8 cellular contexts compared by ENCODE assay signal in genomic region chr17:732788-733720, GRCh38. TPM values are rescaled to one million over a fixed set of nuclear protein-coding genes. Genes with fewer than 3 reads are reported as not detected.
DNase-seq lines count a peak whose midpoint lies in the region; ATAC-seq, FAIRE-seq and TF ChIP-seq lines count a peak whose summit lies in the region.
"Had no signal": no experiment of that assay in that cellular context is flagged by ENCODE, and none has a peak within 500 bp of the region (broad histone marks: within the 10 kb centered on the region; RNA-seq: fewer than 3 reads in every experiment).

No MANE protein-coding gene starts in this region.

- DNase-seq in RWPE1 (ENCODE audit: low spot score) (no peak), K562 (ENCODE audit: extremely low read depth in 1 of 4, low spot score in 3 of 4) (peak in 2 of 4 experiments; percentile 34 to 40), immature natural killer cell (no peak), NCI-H1694 (lab: John Stamatoyannopoulos, UW) (no peak)

- H3K9me3 ChIP-seq in K562 (replicated peaks; ENCODE audit: control insufficient read depth, insufficient read depth, low read depth, low read length): no peaks in the 10 kb centered on the region
- no peaks in the 10 kb centered on the region for H3K9me3 ChIP-seq in skeletal muscle satellite cell (replicated peaks; ENCODE audit: low read length)

- BruUV-seq in K562 (replicated peaks; lab: Mats Ljungman, UMichigan): no TSS peak

- H3K9me3 Mint-ChIP-seq in immature natural killer cell: no peaks in the 10 kb centered on the region

- peaks cover 0 to 5% (median 2%) of the 10 kb centered on the region in 3 donors for H3K27me3 Mint-ChIP-seq in immature natural killer cell (ENCODE audit: low read depth in 3 of 3)

- H3K27ac Mint-ChIP-seq in immature natural killer cell: peak overlapping the region in 2 of 6 donors; percentile 11 to 16

- H3K4me3 ChIP-seq in K562 (peak overlapping the region; percentile 58), skeletal muscle satellite cell (ENCODE audit: low read length) (peak overlapping the region; percentile 85)

- FAIRE-seq in K562 (lab: Jason Lieb, UNC): peak; percentile 26
- FAIRE-seq: endometrium had no signal

- H3K36me3 ChIP-seq in K562 (ENCODE audit: control insufficient read depth, insufficient read depth, low read length) (peaks cover 26% of the 10 kb centered on the region; the same call in 2 of the 3 replicates), skeletal muscle satellite cell (ENCODE audit: insufficient read depth, low read length) (peaks cover 27% of the 10 kb centered on the region)

- no peaks in the 10 kb centered on the region for H4K20me1 ChIP-seq in K562 (replicated peaks; ENCODE audit: control insufficient read depth, insufficient read depth, low read length)

- WGBS in K562 (ENCODE audit: insufficient coverage, low coverage, missing lambda C conversion rate): 9% methylated on average over 21 of the region's 72 CpGs

- H3K4me1 Mint-ChIP-seq in immature natural killer cell: peaks cover 17% of the 10 kb centered on the region in 2 donors

- H3K4me2 ChIP-seq in K562 (ENCODE audit: insufficient read depth, low read length): peak overlapping the region; percentile 85
- H3K4me2 ChIP-seq in skeletal muscle satellite cell (ENCODE audit: low read length): peak overlapping the region; percentile 98

- TF ChIP-seq CTCF in RWPE1 (conservative IDR thresholded peaks at IDR 0.05; ENCODE audit: low read depth): no peak
- TF ChIP-seq CTCF in K562 (IDR thresholded peaks at IDR 0.05 in 2 of 3, conservative IDR thresholded peaks at IDR 0.05 in 1 of 3; ENCODE audit: insufficient read depth in 2 of 3, low read depth in 1 of 3, low read length in 3 of 3): no peak

- no peak for TF ChIP-seq EP300 in K562 (IDR thresholded peaks at IDR 0.05; ENCODE audit: low read length)

- H3K79me2 ChIP-seq in K562 (ENCODE audit: control insufficient read depth, insufficient read depth, low read length): peaks cover 12% of the 10 kb centered on the region; the same call in 2 of the 3 replicates

- POLR2A ChIA-PET in RWPE1 (lab: Yijun Ruan, JAX; ENCODE audit: low non-redundant PET): no interaction called here
- POLR2A ChIA-PET in K562 (lab: Yijun Ruan, JAX): interaction anchor here (0.7 to 1.0 kb wide), 2 partner anchors 9 to 14 kb away, joined by 3 read pairs; no protein-coding TSS in a partner anchor

- in situ Hi-C loops in K562 (cut with MboI): no loop called here

- peak; percentile 21 for TF ChIP-seq POLR2A in GM18505 (IDR thresholded peaks at IDR 0.05; ENCODE audit: borderline replicate concordance, extremely low read depth, insufficient read depth, insufficient read length)
- TF ChIP-seq POLR2A in K562 (conservative IDR thresholded peaks at IDR 0.05): 0 out of 2 replicates have a peak, but pooled peaks have one; percentile 15

- no peaks in the 10 kb centered on the region for H3K36me3 Mint-ChIP-seq in immature natural killer cell

- H3K9ac ChIP-seq in K562 (ENCODE audit: insufficient read depth in 1 of 2, low read depth in 2 of 2, low read length in 2 of 2) (peak overlapping the region; percentile 69 to 91), skeletal muscle satellite cell (ENCODE audit: low read depth, low read length) (peak overlapping the region; percentile 91)

- no peak for TF ChIP-seq RAD21 in K562 (CRISPR knock-in tag; conservative IDR thresholded peaks at IDR 0.05 in 1 of 2, IDR thresholded peaks at IDR 0.05 in 1 of 2)

- peak overlapping the region; percentile 62 for H2AFZ ChIP-seq in K562 (ENCODE audit: low read depth, low read length)

- CTCF ChIA-PET in RWPE1 (lab: Yijun Ruan, JAX): interaction anchor here (0.5 kb wide), 1 partner anchor 320 kb away, joined by 4 read pairs; no protein-coding TSS in a partner anchor
- CTCF ChIA-PET in K562 (lab: Yijun Ruan, JAX; ENCODE audit: low intra/inter-chr PET ratio): no interaction called here

- peaks cover 7 to 17% of the 10 kb centered on the region in 2 experiments; a peak in 4 of 5 replicates for H3K4me1 ChIP-seq in K562 (replicated peaks in 1 of 2; ENCODE audit: control insufficient read depth in 2 of 2, insufficient read depth in 2 of 2, low read length in 2 of 2)
- peaks cover 7% of the 10 kb centered on the region for H3K4me1 ChIP-seq in skeletal muscle satellite cell (ENCODE audit: control insufficient read depth, insufficient read depth, low read length)

- ATAC-seq in GM18505 (IDR thresholded peaks at IDR 0.05; ENCODE audit: unreplicated experiment) (peak; percentile 38), HG02885 (IDR thresholded peaks at IDR 0.05; ENCODE audit: poor library complexity, unreplicated experiment) (peak; percentile 44), K562 (peak; percentile 80)

- no peaks in the 10 kb centered on the region for H3K9me1 ChIP-seq in K562 (ENCODE audit: control insufficient read depth, insufficient read depth, low read length)

- H3K4me3 Mint-ChIP-seq in immature natural killer cell: peak overlapping the region; percentile 75 to 82 (median 77)

- peak overlapping the region; percentile 94 for H3K27ac ChIP-seq in RWPE1
- H3K27ac ChIP-seq in K562 (ENCODE audit: extremely low read depth, low read depth, low read length): peak overlapping the region; percentile 74

- H3K27me3 ChIP-seq in K562 (ENCODE audit: control insufficient read depth in 2 of 2, insufficient read depth in 2 of 2, low read length in 2 of 2) (no peaks in the 10 kb centered on the region), skeletal muscle satellite cell (ENCODE audit: control insufficient read depth, insufficient read depth, low read length) (no peaks in the 10 kb centered on the region)

- intact Hi-C loops in K562 (cut with micrococcal nuclease): no loop called here

RNA-seq across cellular contexts. Expression of gene TLCD3A, which starts 0.7 kb away (rescaled TPM):
- total RNA-seq in K562 (2011; cell fraction: chromatin; rRNA removed; ENCODE audit: low replicate concordance): 11.0 and 24.6 TPM in 2 replicates
- total RNA-seq in K562 (2011; cell fraction: nucleolus; rRNA removed): 20.4 and 25.5 TPM in 2 replicates
- total RNA-seq in K562 (2011; cell fraction: nucleoplasm; rRNA removed): 20.2 and 23.2 TPM in 2 replicates
- 7.9 and 10.8 TPM in 2 replicates for total RNA-seq in K562 (2014; rRNA removed)
- total RNA-seq in K562 (2014; rRNA removed; fragmentation: Illumina TruSeq; extraction: Trizol): 5.6 and 6.5 TPM in 2 replicates
- total RNA-seq in K562 (2015; rRNA removed; fragmentation: Illumina TruSeq; extraction: Trizol): 6.9 and 7.1 TPM in 2 replicates
- total RNA-seq in K562 (2021): 8.7 and 9.3 TPM in 2 replicates
- polyA plus RNA-seq in K562 (2011; rRNA removed): 11.9 and 13.5 TPM in 2 replicates
- polyA plus RNA-seq in K562 (2011; cell fraction: cytosol; rRNA removed): 16.7 and 24.3 TPM in 2 replicates
- polyA plus RNA-seq in K562 (2011; cell fraction: nucleus; rRNA removed): 8.0 and 11.5 TPM in 2 replicates
- polyA plus RNA-seq in K562 (2012): 9.3 and 10.4 TPM in 2 replicates
- 8.2 and 9.4 TPM in 2 replicates for polyA plus RNA-seq in K562 (2014; fragmentation: Illumina TruSeq; extraction: Trizol)
- 1 to 10 TPM; 1.3 to 1.7 TPM for polyA plus RNA-seq in K562 (2014; fragmentation: Nextera tagmentation; extraction: Ambion mirVana)
- 7.3 and 9.4 TPM in 2 replicates for polyA plus RNA-seq in K562 (2014; rRNA removed)
- 12.4 and 20.2 TPM in 2 replicates for polyA minus RNA-seq in K562 (2011; rRNA and poly(A)+ RNA removed)
- polyA minus RNA-seq in K562 (2011; cell fraction: cytosol; rRNA and poly(A)+ RNA removed): 10.1 and 10.3 TPM in 2 replicates
- 4.4 and 5.2 TPM in 2 replicates for polyA minus RNA-seq in K562 (2011; cell fraction: nucleus; rRNA and poly(A)+ RNA removed)
- 1 to 10 TPM in 1 of 3 donors, under 1 TPM in 1, not detected in 1; 0.92 to 1.4 TPM for polyA plus RNA-seq in immature natural killer cell
- 30.9 and 36.0 TPM in 2 replicates for total RNA-seq in skeletal muscle satellite cell (2012; rRNA removed)

RNA-seq across cellular contexts. Expression of gene VPS53, which starts 18.4 kb away (rescaled TPM):
- total RNA-seq in K562 (2011; cell fraction: chromatin; rRNA removed; ENCODE audit: low replicate concordance): 76.4 and 103 TPM in 2 replicates
- total RNA-seq in K562 (2011; cell fraction: nucleolus; rRNA removed): 32.6 and 35.0 TPM in 2 replicates
- 47.7 and 52.4 TPM in 2 replicates for total RNA-seq in K562 (2011; cell fraction: nucleoplasm; rRNA removed)
- total RNA-seq in K562 (2014; rRNA removed) (4.9 and 9.1 TPM in 2 replicates), K562 (2014; rRNA removed; fragmentation: Illumina TruSeq; extraction: Trizol) (6.9 and 7.1 TPM in 2 replicates), K562 (2015; rRNA removed; fragmentation: Illumina TruSeq; extraction: Trizol) (8.1 and 8.3 TPM in 2 replicates), K562 (2021) (27.5 and 29.1 TPM in 2 replicates)
- polyA plus RNA-seq in K562 (2011; rRNA removed) (9.9 and 12.4 TPM in 2 replicates), K562 (2014; fragmentation: Illumina TruSeq; extraction: Trizol) (8.3 and 8.8 TPM in 2 replicates), K562 (2014; fragmentation: Nextera tagmentation; extraction: Ambion mirVana) (1 to 10 TPM in 1 of 2 experiments, under 1 TPM in 1; 0.90 to 1.3 TPM), K562 (2014; rRNA removed) (6.0 and 8.2 TPM in 2 replicates), immature natural killer cell (10 to 100 TPM in 1 of 3 donors, 1 to 10 TPM in 2; 3.3 to 13.0 (median 6.9) TPM)
- 7.0 and 8.0 TPM in 2 replicates for polyA plus RNA-seq in K562 (2011; cell fraction: cytosol; rRNA removed)
- 16.7 and 18.6 TPM in 2 replicates for polyA plus RNA-seq in K562 (2011; cell fraction: nucleus; rRNA removed)
- 9.9 and 17.0 TPM in 2 replicates for polyA plus RNA-seq in K562 (2012)
- polyA minus RNA-seq in K562 (2011; rRNA and poly(A)+ RNA removed): 45.0 and 68.4 TPM in 2 replicates
- polyA minus RNA-seq in K562 (2011; cell fraction: cytosol; rRNA and poly(A)+ RNA removed): 22.6 and 24.3 TPM in 2 replicates
- 30.6 and 48.9 TPM in 2 replicates for polyA minus RNA-seq in K562 (2011; cell fraction: nucleus; rRNA and poly(A)+ RNA removed)
- total RNA-seq in skeletal muscle satellite cell (2012; rRNA removed): 14.2 and 17.3 TPM in 2 replicates

RNA-seq across cellular contexts. Expression of gene GEMIN4, which starts 19.0 kb away (rescaled TPM):
- 30.0 and 64.9 TPM in 2 replicates for total RNA-seq in K562 (2011; cell fraction: chromatin; rRNA removed; ENCODE audit: low replicate concordance)
- total RNA-seq in K562 (2011; cell fraction: nucleolus; rRNA removed): 36.8 and 49.5 TPM in 2 replicates
- 43.7 and 49.5 TPM in 2 replicates for total RNA-seq in K562 (2011; cell fraction: nucleoplasm; rRNA removed)
- total RNA-seq in K562 (2014; rRNA removed) (16.7 and 25.3 TPM in 2 replicates), K562 (2014; rRNA removed; fragmentation: Illumina TruSeq; extraction: Trizol) (6.3 and 8.6 TPM in 2 replicates), K562 (2015; rRNA removed; fragmentation: Illumina TruSeq; extraction: Trizol) (9.4 and 10.5 TPM in 2 replicates), K562 (2021) (36.6 and 38.5 TPM in 2 replicates)
- polyA plus RNA-seq in K562 (2011; rRNA removed) (10.8 and 23.4 TPM in 2 replicates), K562 (2014; fragmentation: Illumina TruSeq; extraction: Trizol) (32.1 and 42.5 TPM in 2 replicates), K562 (2014; fragmentation: Nextera tagmentation; extraction: Ambion mirVana) (1 to 10 TPM; 1.8 to 2.3 TPM), K562 (2014; rRNA removed) (14.3 and 15.8 TPM in 2 replicates), immature natural killer cell (10 to 100 TPM; 10.9 to 20.1 (median 11.4) TPM)
- 9.8 and 21.2 TPM in 2 replicates for polyA plus RNA-seq in K562 (2011; cell fraction: cytosol; rRNA removed)
- polyA plus RNA-seq in K562 (2011; cell fraction: nucleus; rRNA removed): 22.9 and 38.2 TPM in 2 replicates
- polyA plus RNA-seq in K562 (2012): 20.2 and 21.9 TPM in 2 replicates
- polyA minus RNA-seq in K562 (2011; rRNA and poly(A)+ RNA removed): 12.4 and 15.3 TPM in 2 replicates
- 13.9 and 15.2 TPM in 2 replicates for polyA minus RNA-seq in K562 (2011; cell fraction: cytosol; rRNA and poly(A)+ RNA removed)
- 18.6 and 25.3 TPM in 2 replicates for polyA minus RNA-seq in K562 (2011; cell fraction: nucleus; rRNA and poly(A)+ RNA removed)
- total RNA-seq in skeletal muscle satellite cell (2012; rRNA removed): 17.5 and 21.0 TPM in 2 replicates

RNA-seq across cellular contexts. Expression of gene GLOD4, which starts 49.0 kb away (rescaled TPM):
- 41.8 and 82.0 TPM in 2 replicates for total RNA-seq in K562 (2011; cell fraction: chromatin; rRNA removed; ENCODE audit: low replicate concordance)
- total RNA-seq in K562 (2011; cell fraction: nucleolus; rRNA removed): 22.0 and 26.6 TPM in 2 replicates
- 56.0 and 74.9 TPM in 2 replicates for total RNA-seq in K562 (2011; cell fraction: nucleoplasm; rRNA removed)
- 45.3 and 52.0 TPM in 2 replicates for total RNA-seq in K562 (2014; rRNA removed)
- 52.7 and 61.4 TPM in 2 replicates for total RNA-seq in K562 (2014; rRNA removed; fragmentation: Illumina TruSeq; extraction: Trizol)
- total RNA-seq in K562 (2015; rRNA removed; fragmentation: Illumina TruSeq; extraction: Trizol): 49.8 and 54.6 TPM in 2 replicates
- total RNA-seq in K562 (2021): 55.2 and 64.9 TPM in 2 replicates
- 45.6 and 65.9 TPM in 2 replicates for polyA plus RNA-seq in K562 (2011; rRNA removed)
- 17.8 and 37.4 TPM in 2 replicates for polyA plus RNA-seq in K562 (2011; cell fraction: cytosol; rRNA removed)
- polyA plus RNA-seq in K562 (2011; cell fraction: nucleus; rRNA removed): 33.7 and 46.6 TPM in 2 replicates
- polyA plus RNA-seq in K562 (2012): 47.2 and 69.3 TPM in 2 replicates
- 67.2 and 67.6 TPM in 2 replicates for polyA plus RNA-seq in K562 (2014; fragmentation: Illumina TruSeq; extraction: Trizol)
- polyA plus RNA-seq in K562 (2014; fragmentation: Nextera tagmentation; extraction: Ambion mirVana): 100 to 1,000 TPM in 1 of 2 experiments, 10 to 100 TPM in 1; 62.3 to 109 TPM
- 69.2 and 81.7 TPM in 2 replicates for polyA plus RNA-seq in K562 (2014; rRNA removed)
- 42.2 and 59.2 TPM in 2 replicates for polyA minus RNA-seq in K562 (2011; rRNA and poly(A)+ RNA removed)
- 14.0 and 15.5 TPM in 2 replicates for polyA minus RNA-seq in K562 (2011; cell fraction: cytosol; rRNA and poly(A)+ RNA removed)
- 12.1 and 17.2 TPM in 2 replicates for polyA minus RNA-seq in K562 (2011; cell fraction: nucleus; rRNA and poly(A)+ RNA removed)
- polyA plus RNA-seq in immature natural killer cell: 10 to 100 TPM; 90.8 to 94.9 (median 92.0) TPM
- total RNA-seq in skeletal muscle satellite cell (2012; rRNA removed): 45.9 and 46.9 TPM in 2 replicates

RNA-seq across cellular contexts. Expression of gene MRM3, which starts 49.1 kb away (rescaled TPM):
- 19.2 and 25.8 TPM in 2 replicates for total RNA-seq in K562 (2011; cell fraction: chromatin; rRNA removed; ENCODE audit: low replicate concordance)
- total RNA-seq in K562 (2011; cell fraction: nucleolus; rRNA removed): 44.0 and 47.0 TPM in 2 replicates
- total RNA-seq in K562 (2011; cell fraction: nucleoplasm; rRNA removed): 23.2 and 27.1 TPM in 2 replicates
- total RNA-seq in K562 (2014; rRNA removed) (24.8 and 40.6 TPM in 2 replicates), K562 (2014; rRNA removed; fragmentation: Illumina TruSeq; extraction: Trizol) (16.4 and 19.4 TPM in 2 replicates), K562 (2015; rRNA removed; fragmentation: Illumina TruSeq; extraction: Trizol) (18.3 and 19.5 TPM in 2 replicates), K562 (2021) (21.2 and 23.0 TPM in 2 replicates)
- polyA plus RNA-seq in K562 (2011; rRNA removed) (19.0 and 23.5 TPM in 2 replicates), K562 (2014; fragmentation: Illumina TruSeq; extraction: Trizol) (13.6 and 18.1 TPM in 2 replicates), K562 (2014; fragmentation: Nextera tagmentation; extraction: Ambion mirVana) (1 to 10 TPM; 2.4 to 3.7 TPM), K562 (2014; rRNA removed) (19.4 and 24.4 TPM in 2 replicates), immature natural killer cell (10 to 100 TPM; 26.1 to 40.6 (median 27.5) TPM)
- 15.6 and 17.3 TPM in 2 replicates for polyA plus RNA-seq in K562 (2011; cell fraction: cytosol; rRNA removed)
- 13.2 and 17.1 TPM in 2 replicates for polyA plus RNA-seq in K562 (2011; cell fraction: nucleus; rRNA removed)
- 11.2 and 20.0 TPM in 2 replicates for polyA plus RNA-seq in K562 (2012)
- 21.9 and 22.4 TPM in 2 replicates for polyA minus RNA-seq in K562 (2011; rRNA and poly(A)+ RNA removed)
- polyA minus RNA-seq in K562 (2011; cell fraction: cytosol; rRNA and poly(A)+ RNA removed): 12.9 and 13.9 TPM in 2 replicates
- polyA minus RNA-seq in K562 (2011; cell fraction: nucleus; rRNA and poly(A)+ RNA removed): 18.4 and 26.4 TPM in 2 replicates
- 23.6 and 27.1 TPM in 2 replicates for total RNA-seq in skeletal muscle satellite cell (2012; rRNA removed)
